ENCODE assay signal across 9 cellular contexts in the genomic region with DNA sequence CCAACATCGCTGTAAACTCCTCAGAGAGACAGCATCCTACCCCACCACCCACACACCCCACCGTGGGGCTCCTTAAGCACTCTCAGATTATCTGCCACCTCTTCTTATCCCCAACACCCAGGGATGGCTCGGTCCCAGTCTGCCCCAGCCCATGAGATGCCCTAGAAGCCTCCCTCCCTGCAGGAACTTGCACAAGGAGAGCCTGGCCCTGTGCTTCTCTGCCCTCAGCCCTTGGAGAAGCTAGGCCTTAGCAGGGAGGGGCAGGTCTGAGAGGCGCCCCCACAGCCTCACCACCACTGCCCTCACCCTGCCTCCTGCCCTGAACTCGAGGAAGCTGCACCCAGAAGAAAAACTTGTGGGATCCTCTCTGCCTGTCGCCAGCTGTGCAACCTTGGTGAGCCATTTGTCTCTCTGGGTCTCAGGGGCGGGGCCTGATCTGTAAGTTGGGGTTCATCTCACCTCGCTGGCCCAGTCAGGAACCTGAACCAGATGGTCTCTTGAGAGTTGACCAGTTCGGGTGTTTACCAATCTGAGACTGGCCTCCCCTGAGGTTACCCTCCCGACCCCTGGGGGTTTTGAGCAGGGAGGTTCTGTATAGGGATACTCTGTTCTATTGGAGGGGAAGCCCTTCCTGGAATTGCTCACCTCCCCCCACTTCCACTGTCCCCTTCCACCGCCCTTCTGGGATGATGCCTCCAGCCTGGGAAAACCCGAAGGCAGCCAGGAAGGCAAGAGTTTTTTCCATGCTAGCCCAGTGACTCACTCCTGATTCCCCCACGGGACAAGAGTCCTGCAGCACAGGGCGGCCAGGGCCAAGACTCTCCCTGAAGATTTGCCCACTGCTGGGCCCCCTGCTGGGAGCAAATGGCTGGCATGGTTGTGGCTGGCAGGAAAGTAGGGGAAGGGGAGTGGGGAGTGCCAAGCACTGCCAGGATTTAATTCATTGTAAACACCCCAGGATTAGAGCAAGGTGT. TPM values are rescaled to one million over a fixed set of nuclear protein-coding genes. Genes with fewer than 3 reads are reported as not detected.
DNase-seq lines count a peak whose midpoint lies in the region; ATAC-seq, FAIRE-seq and TF ChIP-seq lines count a peak whose summit lies in the region.
"Had no signal": no experiment of that assay in that cellular context is flagged by ENCODE, and none has a peak within 500 bp of the region (broad histone marks: within the 10 kb centered on the region; RNA-seq: fewer than 3 reads in every experiment).

TSS of gene S100A3 (minus strand) at position 537 of the 974 bp plus-strand sequence. CDS start 773 bp downstream, outside the sequence.

- H3K36me3 ChIP-seq in rectal smooth muscle tissue (ENCODE audit: control insufficient read depth, insufficient read depth, low read length), result peaks cover 1% of the 10 kb centered on the region

- peak; percentile 47 for TF ChIP-seq CTCF in fibroblast of the aortic adventitia (IDR thresholded peaks at IDR 0.05; ENCODE audit: insufficient read depth, low read length)

- H3K4me3 ChIP-seq in fibroblast of the aortic adventitia (ENCODE audit: low read depth, low read length) (no peak within 1 kb of the TSS), rectal smooth muscle tissue (ENCODE audit: low read length) (peak within 1 kb of the TSS; percentile 12)

- H3K4me1 Mint-ChIP-seq in activated naive CD8-positive, alpha-beta T cell treated with anti-CD3 and anti-CD28 coated beads, Interleukin-2, amount 50 U/mL, for 24 hours, result peaks cover 33% of the 10 kb centered on the region

- H3K4me3 Mint-ChIP-seq in activated naive CD8-positive, alpha-beta T cell treated with anti-CD3 and anti-CD28 coated beads, Interleukin-2, amount 50 U/mL, for 24 hours, result no peak within 1 kb of the TSS

- peaks cover 7% of the 10 kb centered on the region for H3K36me3 Mint-ChIP-seq in activated naive CD8-positive, alpha-beta T cell treated with anti-CD3 and anti-CD28 coated beads, Interleukin-2, amount 50 U/mL, for 24 hours (ENCODE audit: low read depth)

- peak; percentile 86 for FAIRE-seq in RCC 7860 (lab: Jason Lieb, UNC)

- H3K9ac ChIP-seq in rectal smooth muscle tissue (ENCODE audit: low read length), result no peak within 1 kb of the TSS

- H3K27ac ChIP-seq in rectal smooth muscle tissue (ENCODE audit: low read depth, low read length), result peak within 1 kb of the TSS; percentile 58

- H3K9me3 Mint-ChIP-seq in activated naive CD8-positive, alpha-beta T cell treated with anti-CD3 and anti-CD28 coated beads, Interleukin-2, amount 50 U/mL, for 24 hours, result no peaks in the 10 kb centered on the region

- peaks cover 43% of the 10 kb centered on the region for H3K4me1 ChIP-seq in rectal smooth muscle tissue (ENCODE audit: control insufficient read depth, insufficient read depth, low read length)

- peak; percentile 91 for DNase-seq in COLO829 (ENCODE audit: low spot score)
- peak; percentile 90 for DNase-seq in RCC 7860 (ENCODE audit: low spot score)
- DNase-seq in fibroblast of the aortic adventitia (ENCODE audit: low read depth), result peak; percentile 93
- DNase-seq in NCI-H2171 (lab: John Stamatoyannopoulos, UW), result no peak
- DNase-seq in stimulated activated naive CD4-positive, alpha-beta T cell (lab: John Stamatoyannopoulos, UW), result no peak
- DNase-seq in activated naive CD8-positive, alpha-beta T cell treated with anti-CD3 and anti-CD28 coated beads, Interleukin-2, amount 50 U/mL, for 24 hours, result no peak

- H3K27ac Mint-ChIP-seq in activated naive CD8-positive, alpha-beta T cell treated with anti-CD3 and anti-CD28 coated beads, Interleukin-2, amount 50 U/mL, for 24 hours, result no peak within 1 kb of the TSS

- no peaks in the 10 kb centered on the region for H3K27me3 ChIP-seq in rectal smooth muscle tissue (ENCODE audit: control insufficient read depth, insufficient read depth, low read length)

- no peak for ATAC-seq in GM18868 (IDR thresholded peaks at IDR 0.05; ENCODE audit: unreplicated experiment)
- no peak for ATAC-seq in activated naive CD8-positive, alpha-beta T cell treated with anti-CD3 and anti-CD28 coated beads, Interleukin-2, amount 50 U/mL, for 24 hours

- H3K27me3 Mint-ChIP-seq in activated naive CD8-positive, alpha-beta T cell treated with anti-CD3 and anti-CD28 coated beads, Interleukin-2, amount 50 U/mL, for 24 hours, result no peaks in the 10 kb centered on the region

RNA-seq across cellular contexts. Expression of gene S100A3, which starts in this region (rescaled TPM):
- 4.3 TPM in 1 of 2 replicates, not detected in the other for total RNA-seq in fibroblast of the aortic adventitia (ENCODE audit: low replicate concordance)
- total RNA-seq: T-helper 1 cell treated with Interleukin-12 subunit alpha and Interleukin-12 subunit beta and Interleukin-4 antibody, amounts not matched to agents 30 ng/mL and 1 ng/mL, for 36 hours had no signal

Comparison
In these comparisons a context has a peak if more than half of its experiments do, and no peak if none do; other contexts are left out.
1. DNase-seq: peak in COLO829 (single experiment), RCC 7860 (single experiment) and fibroblast of the aortic adventitia (single experiment); none in NCI-H2171 (single experiment), stimulated activated naive CD4-positive, alpha-beta T cell (0 of 6) and activated naive CD8-positive, alpha-beta T cell treated with anti-CD3 and anti-CD28 coated beads, Interleukin-2, amount 50 U/mL, for 24 hours (single experiment).